21 cellular contexts compared by ENCODE assay signal in the genomic region with DNA sequence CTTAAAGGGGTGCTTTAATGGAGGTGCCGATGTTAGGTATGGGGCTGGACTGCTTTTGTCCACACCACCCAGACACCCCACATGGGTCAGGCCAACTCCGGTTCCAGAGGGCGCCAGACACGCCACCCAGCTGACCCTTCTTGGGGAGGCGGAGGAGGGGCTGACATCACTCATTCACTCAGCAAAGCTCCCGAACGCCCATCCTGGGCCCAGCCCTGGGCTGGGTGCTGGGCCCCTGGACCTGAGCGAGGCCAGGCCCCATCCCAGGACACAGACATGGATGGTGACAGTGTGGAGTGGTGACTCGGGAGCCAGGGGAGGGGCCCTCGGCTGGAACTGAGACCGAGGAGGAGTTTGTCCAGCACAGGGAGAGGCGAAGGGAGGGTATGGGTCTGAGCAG. TPM values are rescaled to one million over a fixed set of nuclear protein-coding genes. Genes with fewer than 3 reads are reported as not detected.
A peak's percentile ranks its signal among the peaks of the same experiment; 100 is the strongest.
DNase-seq lines count a peak whose midpoint lies in the region; ATAC-seq, FAIRE-seq and TF ChIP-seq lines count a peak whose summit lies in the region.
"Had no signal": no experiment of that assay in that cellular context is flagged by ENCODE, and none has a peak within 500 bp of the region (broad histone marks: within the 10 kb centered on the region; RNA-seq: fewer than 3 reads in every experiment).

No MANE protein-coding gene starts in this region.

- no peaks in the 10 kb centered on the region for H3K4me1 Mint-ChIP-seq in WTC11
- H3K4me1 Mint-ChIP-seq in stimulated activated naive B cell treated with anti-CD40 and anti-IgM and Interleukin-4, amounts not matched to agents 10 μg/mL and 1 μg/mL and 100 μg/mL, for 72 hours = peaks cover 0 to 6% of the 10 kb centered on the region in 2 donors
- H3K4me1 Mint-ChIP-seq: H9 had no signal

- H3K27ac ChIP-seq in BLaER1 = peak overlapping the region; percentile 63
- H3K27ac ChIP-seq in kidney (ENCODE audit: low read depth in 2 of 2, low read length in 2 of 2) = no peak overlapping the region
- H3K27ac ChIP-seq: 22Rv1, GM23248 had no signal

- peaks cover 13% of the 10 kb centered on the region; the same call in 1 of the 2 replicates for H3K9me3 Mint-ChIP-seq in WTC11
- H3K9me3 Mint-ChIP-seq in stimulated activated naive B cell treated with anti-CD40 and anti-IgM and Interleukin-4, amounts not matched to agents 10 μg/mL and 1 μg/mL and 100 μg/mL, for 72 hours = peaks cover 13 to 14% of the 10 kb centered on the region in 2 donors

- H3K4me1 ChIP-seq in BLaER1 = peaks cover 76% of the 10 kb centered on the region
- H3K4me1 ChIP-seq in kidney (ENCODE audit: control insufficient read depth in 1 of 2, insufficient read depth in 1 of 2, low read depth in 1 of 2, low read length in 2 of 2) = no peaks in the 10 kb centered on the region

- no peak overlapping the region for H3K4me3 ChIP-seq in BLaER1
- no peak overlapping the region for H3K4me3 ChIP-seq in kidney (ENCODE audit: low read length in 2 of 2)
- H3K4me3 ChIP-seq: GM23248 had no signal

- TF ChIP-seq CTCF in WTC11 (IDR thresholded peaks at IDR 0.05) = no peak
- TF ChIP-seq CTCF in kidney (IDR thresholded peaks at IDR 0.05; ENCODE audit: borderline replicate concordance, extremely low read depth, insufficient read depth) = no peak
- no peak for TF ChIP-seq CTCF in omental fat pad (IDR thresholded peaks at IDR 0.05)
- TF ChIP-seq CTCF in GM10248 (IDR thresholded peaks at IDR 0.05; ENCODE audit: control extremely low read depth, extremely low read depth, low read depth, missing control alignments) = no peak

- DNase-seq in WTC11 (ENCODE audit: low spot score) (no peak), kidney (peak; percentile 54), omental fat pad (ENCODE audit: low spot score) (no peak), GM10248 (ENCODE audit: extremely low spot score) (no peak)
- DNase-seq in stimulated activated naive B cell treated with anti-CD40 and anti-IgM and Interleukin-4, amounts not matched to agents 10 μg/mL and 1 μg/mL and 100 μg/mL, for 72 hours = no peak
- DNase-seq: C1 segment of cervical spinal cord; Calu3; CD4-positive, alpha-beta memory T cell; COR-L47; DMS53; DMS79 treated with DMSO at 0.1 percent for 48 hours; GF-D8; GM23248; H9 had no signal

- H3K36me3 Mint-ChIP-seq in WTC11 = peaks cover 16% of the 10 kb centered on the region
- H3K36me3 Mint-ChIP-seq in stimulated activated naive B cell treated with anti-CD40 and anti-IgM and Interleukin-4, amounts not matched to agents 10 μg/mL and 1 μg/mL and 100 μg/mL, for 72 hours = peaks cover 75 to 81% of the 10 kb centered on the region in 2 donors

- POLR2A ChIA-PET in WTC11 (lab: Charles Lee) (interaction anchor here (0.6 kb wide), 1 partner anchor 234 kb away, joined by 3 read pairs; no protein-coding TSS in a partner anchor), GM10248 (lab: Yijun Ruan, JAX) (no interaction called here)

- peaks cover 40% of the 10 kb centered on the region for H3K36me3 ChIP-seq in BLaER1
- H3K36me3 ChIP-seq in kidney (ENCODE audit: control insufficient read depth in 1 of 2, insufficient read depth in 2 of 2, low read length in 2 of 2) = peaks cover 8 to 29% of the 10 kb centered on the region in 2 donors

- CTCF ChIA-PET in WTC11 (lab: Charles Lee) (interaction anchor here (1.8 kb wide), 1 partner anchor 55 kb away, joined by 4 read pairs; no protein-coding TSS in a partner anchor), GM10248 (lab: Yijun Ruan, JAX) (interaction anchor here (1.2 kb wide), 1 partner anchor 363 kb away, joined by 3 read pairs; no protein-coding TSS in a partner anchor)

- no peaks in the 10 kb centered on the region for H3K27me3 ChIP-seq in BLaER1

- H4K20me1 ChIP-seq in BLaER1 = no peaks in the 10 kb centered on the region

- H3K4me2 ChIP-seq in BLaER1 = peak overlapping the region; percentile 86

- peaks cover 7% of the 10 kb centered on the region; the same call in 1 of the 2 replicates for H3K27me3 Mint-ChIP-seq in WTC11 (ENCODE audit: low read depth)
- no peaks in the 10 kb centered on the region for H3K27me3 Mint-ChIP-seq in stimulated activated naive B cell treated with anti-CD40 and anti-IgM and Interleukin-4, amounts not matched to agents 10 μg/mL and 1 μg/mL and 100 μg/mL, for 72 hours
- H3K27me3 Mint-ChIP-seq: B cell; CD4-positive, alpha-beta memory T cell had no signal

- intact Hi-C loops in kidney (cut with DNase I) = no loop called here

- no peak for FAIRE-seq in kidney (lab: Jason Lieb, UNC)
- FAIRE-seq: A204.1, GM12892 had no signal

- H3K9me3 ChIP-seq in BLaER1 (peaks cover 11% of the 10 kb centered on the region), kidney (ENCODE audit: control insufficient read depth in 1 of 2, low read length in 2 of 2) (peaks cover 0 to 5% of the 10 kb centered on the region in 2 donors)

- no peak overlapping the region for H3K4me3 Mint-ChIP-seq in WTC11
- H3K4me3 Mint-ChIP-seq in stimulated activated naive B cell treated with anti-CD40 and anti-IgM and Interleukin-4, amounts not matched to agents 10 μg/mL and 1 μg/mL and 100 μg/mL, for 72 hours = no peak overlapping the region
- H3K4me3 Mint-ChIP-seq: B cell; CD4-positive, alpha-beta memory T cell; H9 had no signal

- H3K27ac Mint-ChIP-seq in WTC11 = no peak overlapping the region
- H3K27ac Mint-ChIP-seq in stimulated activated naive B cell treated with anti-CD40 and anti-IgM and Interleukin-4, amounts not matched to agents 10 μg/mL and 1 μg/mL and 100 μg/mL, for 72 hours = peak overlapping the region; percentile 86
- H3K27ac Mint-ChIP-seq: B cell; CD4-positive, alpha-beta memory T cell; H9 had no signal

- peak; percentile 50; the same call in 1 of the 2 replicates for ATAC-seq in WTC11
- no peak for ATAC-seq in stimulated activated naive B cell treated with anti-CD40 and anti-IgM and Interleukin-4, amounts not matched to agents 10 μg/mL and 1 μg/mL and 100 μg/mL, for 72 hours (replicated peaks)
- no peak for ATAC-seq in HG03460 (IDR thresholded peaks at IDR 0.05; ENCODE audit: unreplicated experiment)
- ATAC-seq in omental fat pad (ENCODE audit: low FRiP score) = no peak
- ATAC-seq: HCT116 had no signal

- H3K9ac ChIP-seq in BLaER1 = no peak overlapping the region
- H3K9ac ChIP-seq in kidney (ENCODE audit: low read length in 2 of 2) = no peak overlapping the region
- H3K9ac ChIP-seq: GM23248 had no signal

TF ChIP-seq in WTC11, 78 proteins besides CTCF, POLR2A, EP300 and RAD21 (continues in another document):
- TF ChIP-seq SMAD3 (CRISPR knock-in tag; IDR thresholded peaks at IDR 0.05; ENCODE audit: borderline replicate concordance) (no peak), JAZF1 (CRISPR knock-in tag; IDR thresholded peaks at IDR 0.05) (no peak), FOXK1 (CRISPR knock-in tag; IDR thresholded peaks at IDR 0.05) (no peak), ZNF671 (CRISPR knock-in tag; IDR thresholded peaks at IDR 0.05) (no peak), GABPB1 (CRISPR knock-in tag; IDR thresholded peaks at IDR 0.05) (no peak), CREM (CRISPR knock-in tag; IDR thresholded peaks at IDR 0.05) (no peak), TCF7 (CRISPR knock-in tag; IDR thresholded peaks at IDR 0.05; ENCODE audit: low read depth) (no peak), CBFB (CRISPR knock-in tag; IDR thresholded peaks at IDR 0.05; ENCODE audit: low read depth) (no peak)
- TF ChIP-seq, protein P1, sequence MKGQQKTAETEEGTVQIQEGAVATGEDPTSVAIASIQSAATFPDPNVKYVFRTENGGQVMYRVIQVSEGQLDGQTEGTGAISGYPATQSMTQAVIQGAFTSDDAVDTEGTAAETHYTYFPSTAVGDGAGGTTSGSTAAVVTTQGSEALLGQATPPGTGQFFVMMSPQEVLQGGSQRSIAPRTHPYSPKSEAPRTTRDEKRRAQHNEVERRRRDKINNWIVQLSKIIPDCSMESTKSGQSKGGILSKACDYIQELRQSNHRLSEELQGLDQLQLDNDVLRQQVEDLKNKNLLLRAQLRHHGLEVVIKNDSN (CRISPR knock-in tag; IDR thresholded peaks at IDR 0.05) = no peak
- TF ChIP-seq, protein P2, sequence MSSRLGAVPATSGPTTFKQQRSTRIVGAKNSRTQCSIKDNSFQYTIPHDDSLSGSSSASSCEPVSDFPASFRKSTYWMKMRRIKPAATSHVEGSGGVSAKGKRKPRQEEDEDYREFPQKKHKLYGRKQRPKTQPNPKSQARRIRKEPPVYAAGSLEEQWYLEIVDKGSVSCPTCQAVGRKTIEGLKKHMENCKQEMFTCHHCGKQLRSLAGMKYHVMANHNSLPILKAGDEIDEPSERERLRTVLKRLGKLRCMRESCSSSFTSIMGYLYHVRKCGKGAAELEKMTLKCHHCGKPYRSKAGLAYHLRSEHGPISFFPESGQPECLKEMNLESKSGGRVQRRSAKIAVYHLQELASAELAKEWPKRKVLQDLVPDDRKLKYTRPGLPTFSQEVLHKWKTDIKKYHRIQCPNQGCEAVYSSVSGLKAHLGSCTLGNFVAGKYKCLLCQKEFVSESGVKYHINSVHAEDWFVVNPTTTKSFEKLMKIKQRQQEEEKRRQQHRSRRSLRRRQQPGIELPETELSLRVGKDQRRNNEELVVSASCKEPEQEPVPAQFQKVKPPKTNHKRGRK (CRISPR knock-in tag; IDR thresholded peaks at IDR 0.05; ENCODE audit: borderline replicate concordance) = no peak
- TF ChIP-seq, protein P3, sequence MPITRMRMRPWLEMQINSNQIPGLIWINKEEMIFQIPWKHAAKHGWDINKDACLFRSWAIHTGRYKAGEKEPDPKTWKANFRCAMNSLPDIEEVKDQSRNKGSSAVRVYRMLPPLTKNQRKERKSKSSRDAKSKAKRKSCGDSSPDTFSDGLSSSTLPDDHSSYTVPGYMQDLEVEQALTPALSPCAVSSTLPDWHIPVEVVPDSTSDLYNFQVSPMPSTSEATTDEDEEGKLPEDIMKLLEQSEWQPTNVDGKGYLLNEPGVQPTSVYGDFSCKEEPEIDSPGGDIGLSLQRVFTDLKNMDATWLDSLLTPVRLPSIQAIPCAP (CRISPR knock-in tag; IDR thresholded peaks at IDR 0.05) = no peak

RNA-seq across cellular contexts. Expression of a gene that starts 28.1 kb away (rescaled TPM):
- total RNA-seq in WTC11 (2021) (6.3 to 8.0 TPM (median 7.5 TPM) in 3 replicates), kidney (34.3 TPM), omental fat pad (10 to 100 TPM; 21.2 to 33.3 (median 27.2) TPM)
- polyA plus RNA-seq in kidney (ENCODE audit: insufficient read depth, low read depth, low replicate concordance) = 19.9 TPM

RNA-seq across cellular contexts. Expression of a gene that starts 37.4 kb away (rescaled TPM):
- total RNA-seq in WTC11 (2021) (296 to 319 TPM (median 303 TPM) in 3 replicates), kidney (264 TPM), omental fat pad (100 to 1,000 TPM; 125 to 149 (median 140) TPM)
- 406 TPM for polyA plus RNA-seq in kidney (ENCODE audit: insufficient read depth, low read depth, low replicate concordance)
